In the genomic region with DNA sequence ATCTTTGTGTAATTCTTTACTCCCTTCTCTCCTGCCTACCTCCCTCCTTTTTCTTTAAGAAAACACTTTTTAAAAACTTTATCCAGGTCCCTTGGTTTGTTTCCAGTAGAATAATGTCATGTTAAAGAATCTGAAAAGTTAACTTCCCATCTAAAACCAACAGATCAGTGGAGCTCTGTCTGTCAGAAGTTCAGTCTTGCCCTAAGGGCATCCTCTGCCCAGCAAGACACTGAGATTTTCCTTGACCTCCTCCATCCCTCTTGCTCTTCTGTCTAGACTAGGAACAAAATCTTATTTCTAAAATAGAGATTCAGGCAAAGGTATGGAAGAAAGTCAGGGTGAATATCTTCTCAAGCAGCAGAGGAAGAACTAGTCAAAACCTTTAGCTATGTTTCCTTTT, we compare ENCODE assay signal across 26 cellular contexts. TPM values are rescaled to one million over a fixed set of nuclear protein-coding genes. Genes with fewer than 3 reads are reported as not detected.
"Had no signal": no experiment of that assay in that cellular context is flagged by ENCODE, and none has a peak within 500 bp of the region (broad histone marks: within the 10 kb centered on the region; RNA-seq: fewer than 3 reads in every experiment).

No MANE protein-coding gene starts in this region.

- ATAC-seq: esophagus mucosa; gastroesophageal sphincter; heart left ventricle; left lobe of liver; natural killer cell; stimulated activated memory B cell treated with anti-CD40 and anti-IgM and Interleukin-4, amounts not matched to agents 10 μg/mL and 1 μg/mL and 100 μg/mL, for 72 hours; stimulated activated naive CD8-positive, alpha-beta T cell treated with anti-CD3 and anti-CD28 coated beads, Interleukin-15, Interleukin-2, amounts not matched to agents 100 U/mL and 50 U/mL, for 24 hours had no signal

- H3K4me3 Mint-ChIP-seq: memory B cell; natural killer cell; neural crest cell; stimulated activated memory B cell treated with anti-CD40 and anti-IgM and Interleukin-4, amounts not matched to agents 10 μg/mL and 1 μg/mL and 100 μg/mL, for 72 hours had no signal

- DNase-seq: dorsolateral prefrontal cortex; effector CD4-positive, alpha-beta T cell; foreskin fibroblast; heart left ventricle; kidney; midbrain; natural killer cell; sigmoid colon; stimulated activated CD4-positive, alpha-beta T cell treated with anti-CD3 and anti-CD28 coated beads, Interleukin-4, amount 100 ng/mL, for 4 hours; stimulated activated naive CD8-positive, alpha-beta T cell treated with anti-CD3 and anti-CD28 coated beads, Interleukin-15, Interleukin-2, amounts not matched to agents 100 U/mL and 50 U/mL, for 24 hours; substantia nigra; testis; tibial artery; upper lobe of left lung had no signal

- H3K36me3 Mint-ChIP-seq: memory B cell; natural killer cell; stimulated activated memory B cell treated with anti-CD40 and anti-IgM and Interleukin-4, amounts not matched to agents 10 μg/mL and 1 μg/mL and 100 μg/mL, for 72 hours had no signal

- H3K4me1 ChIP-seq: prostate gland, right atrium auricular region had no signal

- H3K27ac Mint-ChIP-seq: memory B cell; natural killer cell; stimulated activated memory B cell treated with anti-CD40 and anti-IgM and Interleukin-4, amounts not matched to agents 10 μg/mL and 1 μg/mL and 100 μg/mL, for 72 hours had no signal

- H3K27me3 ChIP-seq: dorsolateral prefrontal cortex, right atrium auricular region, sigmoid colon, testis, tibial artery, upper lobe of left lung had no signal

- H3K36me3 ChIP-seq: gastroesophageal sphincter, heart left ventricle, prostate gland, right atrium auricular region, sigmoid colon, tibial artery, upper lobe of left lung had no signal

- H3K9me3 ChIP-seq: gastroesophageal sphincter, heart left ventricle, prostate gland, right atrium auricular region, sigmoid colon, testis, tibial artery, upper lobe of left lung had no signal

- H3K4me3 ChIP-seq: dorsolateral prefrontal cortex, gastroesophageal sphincter, heart left ventricle, hepatocyte, lung, prostate gland, right atrium auricular region, sigmoid colon, testis, tibial artery, upper lobe of left lung had no signal

- H3K9me3 Mint-ChIP-seq: memory B cell; natural killer cell; neural crest cell; stimulated activated memory B cell treated with anti-CD40 and anti-IgM and Interleukin-4, amounts not matched to agents 10 μg/mL and 1 μg/mL and 100 μg/mL, for 72 hours had no signal

RNA-seq across cellular contexts. Expression of a gene that starts 33.3 kb away (rescaled TPM):
- total RNA-seq: left lobe of liver, myocyte, natural killer cell, skeletal muscle tissue had no signal
- polyA plus RNA-seq: heart left ventricle had no signal
